In genomic region chr15:82580713-82581112, GRCh38 we compare ENCODE assay signal across 37 cellular contexts.
"Had no signal": no experiment of that assay in that cellular context is flagged by ENCODE, and none has a peak within 500 bp of the region (broad histone marks: within the 10 kb centered on the region; RNA-seq: fewer than 3 reads in every experiment).

No MANE protein-coding gene starts in this region.

- H3K36me3 ChIP-seq: MG63 had no signal

- H3K27me3 ChIP-seq: MG63 had no signal

- DNase-seq: Karpas-422, Kasumi-1, MG63, MM.1S, MV-4-11, NCI-H1048, NCI-H1092, NCI-H1092 treated with DMSO at 0.1 percent for 48 hours, NCI-H1105, NCI-H1105 treated with DMSO at 0.1 percent for 48 hours, NCI-H1417, NCI-H1417 treated with DMSO at 0.1 percent for 48 hours, NCI-H1436, NCI-H1436 treated with DMSO at 0.1 percent for 48 hours, NCI-H146, NCI-H1694, NCI-H1694 treated with DMSO at 0.1 percent for 48 hours, NCI-H187, NCI-H187 treated with DMSO at 0.1 percent for 48 hours, NCI-H1930, NCI-H2029, NCI-H2029 treated with DMSO at 0.1 percent for 48 hours, NCI-H2081, NCI-H2081 treated with DMSO at 0.1 percent for 48 hours, NCI-H2107, NCI-H2171, NCI-H2171 treated with DMSO at 0.1 percent for 48 hours, NCI-H2227 treated with DMSO at 0.1 percent for 48 hours, NCI-H226, NCI-H345, NCI-H446, NCI-H446 treated with DMSO at 0.1 percent for 48 hours, NCI-H510A, NCI-H510A treated with DMSO at 0.1 percent for 48 hours, NCI-H524, NCI-H524 treated with DMSO at 0.1 percent for 48 hours, NCI-H526 had no signal

- H3K9me3 ChIP-seq: MG63 had no signal

- H3K4me3 ChIP-seq: MG63 had no signal
